In the genomic region with DNA sequence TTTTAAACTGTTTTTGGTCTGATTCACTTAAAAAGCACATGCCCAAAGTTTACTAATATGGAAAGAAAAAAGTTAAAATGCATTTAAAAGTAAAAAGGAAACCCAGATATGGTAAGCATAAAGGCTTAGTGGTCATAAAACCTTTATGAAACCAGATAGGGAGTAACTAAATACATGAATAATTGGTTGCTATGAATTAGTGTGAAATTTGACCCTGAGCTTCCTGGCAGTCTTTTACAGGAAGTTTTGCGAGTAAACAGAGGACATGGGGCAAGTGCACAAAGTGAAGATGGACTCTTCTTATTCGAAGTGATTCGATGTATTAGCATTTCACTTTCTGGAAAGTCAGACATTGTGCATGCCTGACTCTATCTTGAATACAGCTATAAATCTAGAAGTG, we compare ENCODE assay signal across 2 cellular contexts.
TF ChIP-seq lines count a peak whose summit lies in the region.

No MANE protein-coding gene starts in this region.

TF ChIP-seq in liver, 16 proteins besides CTCF, POLR2A, EP300 and RAD21:
- TF ChIP-seq, protein P1, sequence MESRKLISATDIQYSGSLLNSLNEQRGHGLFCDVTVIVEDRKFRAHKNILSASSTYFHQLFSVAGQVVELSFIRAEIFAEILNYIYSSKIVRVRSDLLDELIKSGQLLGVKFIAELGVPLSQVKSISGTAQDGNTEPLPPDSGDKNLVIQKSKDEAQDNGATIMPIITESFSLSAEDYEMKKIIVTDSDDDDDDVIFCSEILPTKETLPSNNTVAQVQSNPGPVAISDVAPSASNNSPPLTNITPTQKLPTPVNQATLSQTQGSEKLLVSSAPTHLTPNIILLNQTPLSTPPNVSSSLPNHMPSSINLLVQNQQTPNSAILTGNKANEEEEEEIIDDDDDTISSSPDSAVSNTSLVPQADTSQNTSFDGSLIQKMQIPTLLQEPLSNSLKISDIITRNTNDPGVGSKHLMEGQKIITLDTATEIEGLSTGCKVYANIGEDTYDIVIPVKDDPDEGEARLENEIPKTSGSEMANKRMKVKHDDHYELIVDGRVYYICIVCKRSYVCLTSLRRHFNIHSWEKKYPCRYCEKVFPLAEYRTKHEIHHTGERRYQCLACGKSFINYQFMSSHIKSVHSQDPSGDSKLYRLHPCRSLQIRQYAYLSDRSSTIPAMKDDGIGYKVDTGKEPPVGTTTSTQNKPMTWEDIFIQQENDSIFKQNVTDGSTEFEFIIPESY (IDR thresholded peaks at IDR 0.05): no peak
- no peak for TF ChIP-seq YY1 (IDR thresholded peaks at IDR 0.05)
- no peak for TF ChIP-seq SP1 (IDR thresholded peaks at IDR 0.05)
- TF ChIP-seq HNF4G (IDR thresholded peaks at IDR 0.05): no peak
- no peak for TF ChIP-seq JUND (IDR thresholded peaks at IDR 0.05)
- no peak for TF ChIP-seq TAF1 (conservative IDR thresholded peaks at IDR 0.05)
- TF ChIP-seq FOXA2 (IDR thresholded peaks at IDR 0.05): peak; percentile 33
- no peak for TF ChIP-seq NR2F2 (IDR thresholded peaks at IDR 0.05)
- no peak for TF ChIP-seq EGR1 (IDR thresholded peaks at IDR 0.05; ENCODE audit: low read depth in 2 of 2)
- TF ChIP-seq RXRA (IDR thresholded peaks at IDR 0.05): peak in 1 of 2 donors; percentile 11
- TF ChIP-seq, protein P2, sequence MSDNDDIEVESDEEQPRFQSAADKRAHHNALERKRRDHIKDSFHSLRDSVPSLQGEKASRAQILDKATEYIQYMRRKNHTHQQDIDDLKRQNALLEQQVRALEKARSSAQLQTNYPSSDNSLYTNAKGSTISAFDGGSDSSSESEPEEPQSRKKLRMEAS (IDR thresholded peaks at IDR 0.05): peak; percentile 25
- TF ChIP-seq, protein P3, sequence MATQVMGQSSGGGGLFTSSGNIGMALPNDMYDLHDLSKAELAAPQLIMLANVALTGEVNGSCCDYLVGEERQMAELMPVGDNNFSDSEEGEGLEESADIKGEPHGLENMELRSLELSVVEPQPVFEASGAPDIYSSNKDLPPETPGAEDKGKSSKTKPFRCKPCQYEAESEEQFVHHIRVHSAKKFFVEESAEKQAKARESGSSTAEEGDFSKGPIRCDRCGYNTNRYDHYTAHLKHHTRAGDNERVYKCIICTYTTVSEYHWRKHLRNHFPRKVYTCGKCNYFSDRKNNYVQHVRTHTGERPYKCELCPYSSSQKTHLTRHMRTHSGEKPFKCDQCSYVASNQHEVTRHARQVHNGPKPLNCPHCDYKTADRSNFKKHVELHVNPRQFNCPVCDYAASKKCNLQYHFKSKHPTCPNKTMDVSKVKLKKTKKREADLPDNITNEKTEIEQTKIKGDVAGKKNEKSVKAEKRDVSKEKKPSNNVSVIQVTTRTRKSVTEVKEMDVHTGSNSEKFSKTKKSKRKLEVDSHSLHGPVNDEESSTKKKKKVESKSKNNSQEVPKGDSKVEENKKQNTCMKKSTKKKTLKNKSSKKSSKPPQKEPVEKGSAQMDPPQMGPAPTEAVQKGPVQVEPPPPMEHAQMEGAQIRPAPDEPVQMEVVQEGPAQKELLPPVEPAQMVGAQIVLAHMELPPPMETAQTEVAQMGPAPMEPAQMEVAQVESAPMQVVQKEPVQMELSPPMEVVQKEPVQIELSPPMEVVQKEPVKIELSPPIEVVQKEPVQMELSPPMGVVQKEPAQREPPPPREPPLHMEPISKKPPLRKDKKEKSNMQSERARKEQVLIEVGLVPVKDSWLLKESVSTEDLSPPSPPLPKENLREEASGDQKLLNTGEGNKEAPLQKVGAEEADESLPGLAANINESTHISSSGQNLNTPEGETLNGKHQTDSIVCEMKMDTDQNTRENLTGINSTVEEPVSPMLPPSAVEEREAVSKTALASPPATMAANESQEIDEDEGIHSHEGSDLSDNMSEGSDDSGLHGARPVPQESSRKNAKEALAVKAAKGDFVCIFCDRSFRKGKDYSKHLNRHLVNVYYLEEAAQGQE (IDR thresholded peaks at IDR 0.05): no peak
- TF ChIP-seq HNF4A (conservative IDR thresholded peaks at IDR 0.05): peak; percentile 39 to 41
- TF ChIP-seq FOXA1 (IDR thresholded peaks at IDR 0.05): no peak
- TF ChIP-seq GABPA (IDR thresholded peaks at IDR 0.05 in 1 of 2, conservative IDR thresholded peaks at IDR 0.05 in 1 of 2): no peak
- TF ChIP-seq, protein P4, sequence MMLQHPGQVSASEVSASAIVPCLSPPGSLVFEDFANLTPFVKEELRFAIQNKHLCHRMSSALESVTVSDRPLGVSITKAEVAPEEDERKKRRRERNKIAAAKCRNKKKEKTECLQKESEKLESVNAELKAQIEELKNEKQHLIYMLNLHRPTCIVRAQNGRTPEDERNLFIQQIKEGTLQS (IDR thresholded peaks at IDR 0.05): no peak
TF ChIP-seq in liver: peak in this region for 4.

TF ChIP-seq in HepG2, 621 proteins besides CTCF, POLR2A, EP300 and RAD21:
- TF ChIP-seq, protein P5, sequence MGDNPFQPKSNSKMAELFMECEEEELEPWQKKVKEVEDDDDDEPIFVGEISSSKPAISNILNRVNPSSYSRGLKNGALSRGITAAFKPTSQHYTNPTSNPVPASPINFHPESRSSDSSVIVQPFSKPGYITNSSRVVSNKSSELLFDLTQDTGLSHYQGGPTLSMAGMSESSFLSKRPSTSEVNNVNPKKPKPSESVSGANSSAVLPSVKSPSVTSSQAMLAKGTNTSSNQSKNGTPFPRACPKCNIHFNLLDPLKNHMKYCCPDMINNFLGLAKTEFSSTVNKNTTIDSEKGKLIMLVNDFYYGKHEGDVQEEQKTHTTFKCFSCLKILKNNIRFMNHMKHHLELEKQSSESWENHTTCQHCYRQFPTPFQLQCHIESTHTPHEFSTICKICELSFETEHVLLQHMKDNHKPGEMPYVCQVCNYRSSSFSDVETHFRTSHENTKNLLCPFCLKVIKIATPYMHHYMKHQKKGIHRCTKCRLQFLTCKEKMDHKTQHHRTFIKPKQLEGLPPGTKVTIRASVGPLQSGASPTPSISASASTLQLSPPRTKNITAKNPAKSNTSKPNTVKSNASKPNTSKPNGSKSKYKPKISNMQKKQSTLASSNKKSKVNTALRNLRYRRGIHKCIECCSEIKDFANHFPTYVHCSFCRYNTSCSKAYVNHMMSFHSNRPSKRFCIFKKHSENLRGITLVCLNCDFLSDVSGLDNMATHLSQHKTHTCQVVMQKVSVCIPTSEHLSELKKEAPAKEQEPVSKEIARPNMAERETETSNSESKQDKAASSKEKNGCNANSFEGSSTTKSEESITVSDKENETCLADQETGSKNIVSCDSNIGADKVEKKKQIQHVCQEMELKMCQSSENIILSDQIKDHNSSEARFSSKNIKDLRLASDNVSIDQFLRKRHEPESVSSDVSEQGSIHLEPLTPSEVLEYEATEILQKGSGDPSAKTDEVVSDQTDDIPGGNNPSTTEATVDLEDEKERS (CRISPR knock-in tag; IDR thresholded peaks at IDR 0.05): no peak
- TF ChIP-seq JUN (CRISPR knock-in tag; IDR thresholded peaks at IDR 0.05): no peak
- no peak for TF ChIP-seq ZNF713 (CRISPR knock-in tag; IDR thresholded peaks at IDR 0.05)
- no peak for TF ChIP-seq STAT5B (CRISPR knock-in tag; IDR thresholded peaks at IDR 0.05)
- TF ChIP-seq MED13 (CRISPR knock-in tag; IDR thresholded peaks at IDR 0.05): no peak
- TF ChIP-seq RELA (CRISPR knock-in tag; IDR thresholded peaks at IDR 0.05): no peak
- TF ChIP-seq ZNF34 (CRISPR knock-in tag; IDR thresholded peaks at IDR 0.05; ENCODE audit: borderline replicate concordance): no peak
- TF ChIP-seq SIX1 (CRISPR knock-in tag; IDR thresholded peaks at IDR 0.05; ENCODE audit: borderline replicate concordance): no peak
- no peak for TF ChIP-seq ATRX (CRISPR knock-in tag; IDR thresholded peaks at IDR 0.05; ENCODE audit: borderline replicate concordance)
- no peak for TF ChIP-seq MED1 (CRISPR knock-in tag; IDR thresholded peaks at IDR 0.05)
- TF ChIP-seq, protein P6, sequence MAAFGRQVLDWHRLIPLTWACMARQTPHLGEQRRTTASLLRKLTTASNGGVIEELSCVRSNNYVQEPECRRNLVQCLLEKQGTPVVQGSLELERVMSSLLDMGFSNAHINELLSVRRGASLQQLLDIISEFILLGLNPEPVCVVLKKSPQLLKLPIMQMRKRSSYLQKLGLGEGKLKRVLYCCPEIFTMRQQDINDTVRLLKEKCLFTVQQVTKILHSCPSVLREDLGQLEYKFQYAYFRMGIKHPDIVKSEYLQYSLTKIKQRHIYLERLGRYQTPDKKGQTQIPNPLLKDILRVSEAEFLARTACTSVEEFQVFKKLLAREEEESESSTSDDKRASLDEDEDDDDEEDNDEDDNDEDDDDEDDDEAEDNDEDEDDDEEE (CRISPR knock-in tag; IDR thresholded peaks at IDR 0.05): no peak
- TF ChIP-seq CHD4 (IDR thresholded peaks at IDR 0.05; ENCODE audit: borderline replicate concordance, low read length): no peak
- TF ChIP-seq MED8 (CRISPR knock-in tag; IDR thresholded peaks at IDR 0.05; ENCODE audit: insufficient replicate concordance): no peak
- TF ChIP-seq, protein P7, sequence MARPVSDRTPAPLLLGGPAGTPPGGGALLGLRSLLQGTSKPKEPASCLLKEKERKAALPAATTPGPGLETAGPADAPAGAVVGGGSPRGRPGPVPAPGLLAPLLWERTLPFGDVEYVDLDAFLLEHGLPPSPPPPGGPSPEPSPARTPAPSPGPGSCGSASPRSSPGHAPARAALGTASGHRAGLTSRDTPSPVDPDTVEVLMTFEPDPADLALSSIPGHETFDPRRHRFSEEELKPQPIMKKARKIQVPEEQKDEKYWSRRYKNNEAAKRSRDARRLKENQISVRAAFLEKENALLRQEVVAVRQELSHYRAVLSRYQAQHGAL (CRISPR knock-in tag; IDR thresholded peaks at IDR 0.05; ENCODE audit: not compliant biosample characterization): no peak
- no peak for TF ChIP-seq U2AF2 (IDR thresholded peaks at IDR 0.05; ENCODE audit: low read depth, low read length)
- TF ChIP-seq FOXA1 (IDR thresholded peaks at IDR 0.05): no peak
- no peak for TF ChIP-seq FOXA1 (CRISPR knock-in tag; IDR thresholded peaks at IDR 0.05)
